In genomic region chr11:12464303-12464702, GRCh38 we compare ENCODE assay signal across 26 cellular contexts.
"Had no signal": no experiment of that assay in that cellular context is flagged by ENCODE, and none has a peak within 500 bp of the region (broad histone marks: within the 10 kb centered on the region; RNA-seq: fewer than 3 reads in every experiment).

No MANE protein-coding gene starts in this region.

- H3K4me1 ChIP-seq: colonic mucosa, foreskin keratinocyte had no signal

- H3K9me3 ChIP-seq: colonic mucosa, esophagus squamous epithelium, gastrocnemius medialis had no signal

- ATAC-seq: effector memory CD8-positive, alpha-beta T cell; esophagus mucosa; foreskin keratinocyte; gastrocnemius medialis; gastroesophageal sphincter; heart left ventricle; heart right ventricle had no signal

- H3K27me3 ChIP-seq: colonic mucosa, dorsolateral prefrontal cortex, esophagus muscularis mucosa, esophagus squamous epithelium, foreskin keratinocyte, gastrocnemius medialis, gastroesophageal sphincter, heart left ventricle, heart right ventricle had no signal

- H3K36me3 ChIP-seq: colonic mucosa, esophagus muscularis mucosa, esophagus squamous epithelium, gastrocnemius medialis, gastroesophageal sphincter, heart left ventricle had no signal

- H3K27ac ChIP-seq: colonic mucosa, coronary artery, dorsolateral prefrontal cortex, epithelial cell of prostate, esophagus muscularis mucosa, esophagus squamous epithelium, foreskin keratinocyte, gastrocnemius medialis, gastroesophageal sphincter, heart left ventricle, heart right ventricle had no signal

- DNase-seq: colonic mucosa; cortex of kidney; dorsolateral prefrontal cortex; effector CD4-positive, alpha-beta T cell; effector CD8-positive, alpha-beta T cell; effector memory CD4-positive, alpha-beta T cell; effector memory CD8-positive, alpha-beta T cell; endodermal cell; erythroblast; esophagus squamous epithelium; foreskin fibroblast; foreskin keratinocyte; foreskin melanocyte; gastrocnemius medialis; glutamatergic neuron; head of caudate nucleus; heart left ventricle; heart right ventricle had no signal

- H3K4me3 ChIP-seq: colonic mucosa, coronary artery, dorsolateral prefrontal cortex, esophagus muscularis mucosa, esophagus squamous epithelium, gastrocnemius medialis, gastroesophageal sphincter, heart left ventricle, heart right ventricle had no signal

- FAIRE-seq: colon, endometrium, frontal cortex had no signal
